ENCODE assay signal across 19 cellular contexts in the genomic region with DNA sequence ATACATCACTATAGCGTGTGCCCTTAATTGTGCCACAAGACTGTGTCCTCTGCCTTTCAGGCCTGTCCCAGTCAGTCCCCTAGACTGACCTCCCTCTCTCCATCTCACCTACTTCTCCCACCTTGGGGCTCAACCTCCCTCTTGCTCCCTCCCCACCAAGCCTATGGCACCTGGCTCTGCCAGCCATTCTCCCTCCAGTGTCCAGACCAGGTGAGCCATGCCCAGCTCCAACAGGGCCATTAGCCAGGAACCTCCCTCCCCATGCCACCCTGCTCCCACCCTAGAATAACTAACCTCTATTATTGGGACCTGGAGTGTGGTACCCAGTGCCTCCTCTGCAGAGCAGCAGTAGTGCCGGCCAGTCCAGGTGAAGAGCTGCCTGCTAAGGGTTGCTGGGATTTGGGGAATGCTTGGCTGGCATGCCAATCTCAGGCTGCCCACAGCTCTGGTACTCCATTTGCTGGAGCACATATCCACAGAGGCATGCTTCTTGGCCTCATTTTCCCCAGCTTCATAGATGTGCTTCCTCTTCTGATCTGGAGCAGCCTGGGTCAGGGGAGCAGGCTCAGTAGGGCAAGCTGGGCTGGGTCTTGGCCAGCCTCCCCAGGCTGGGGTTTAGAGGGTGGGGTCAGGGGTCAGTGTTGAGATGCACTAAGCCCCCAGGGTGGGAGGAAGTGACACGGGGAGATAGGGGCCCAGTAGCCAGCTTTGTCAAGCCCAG. TPM values are rescaled to one million over a fixed set of nuclear protein-coding genes. Genes with fewer than 3 reads are reported as not detected.
DNase-seq lines count a peak whose midpoint lies in the region; ATAC-seq and TF ChIP-seq lines count a peak whose summit lies in the region.
"Had no signal": no experiment of that assay in that cellular context is flagged by ENCODE, and none has a peak within 500 bp of the region (broad histone marks: within the 10 kb centered on the region; RNA-seq: fewer than 3 reads in every experiment).

No MANE protein-coding gene starts in this region.

- H2AK5ac ChIP-seq in neuronal stem cell (ENCODE audit: low read depth, low read length), result peak overlapping the region; percentile 4

- POLR2A ChIA-PET in A673 (lab: Charles Lee; ENCODE audit: low non-redundant PET), result no interaction called here

- no peak overlapping the region for H2BK15ac ChIP-seq in neuronal stem cell (ENCODE audit: low read length)

- H4K8ac ChIP-seq in neuronal stem cell (ENCODE audit: low read depth, low read length), result no peak overlapping the region

- 92 to 100% methylated on average over 2 to 3 of the region's 3 CpGs for WGBS in endodermal cell (ENCODE audit: insufficient coverage in 1 of 2, insufficient read length in 1 of 2), 2 experiments
- no CpG with 5 or more reads among the region's 3 CpGs for WGBS in neuronal stem cell (ENCODE audit: extremely low coverage in 2 of 2, insufficient read length in 2 of 2, insufficient replicate concordance in 1 of 2), 2 donors
- WGBS in right lobe of liver (ENCODE audit: insufficient coverage, low coverage, low lambda C conversion rate, missing lambda C conversion rate), result 40% methylated on average over 1 of the region's 3 CpGs

- no peak overlapping the region for H3K4me3 Mint-ChIP-seq in activated T-cell treated with anti-CD3 and anti-CD28 coated beads, Interleukin-2, amount 50 U/mL, for 72 hours
- H3K4me3 Mint-ChIP-seq in endodermal cell (no peak overlapping the region), progenitor cell of endocrine pancreas (ENCODE audit: low read depth) (no peak overlapping the region)
- no peak overlapping the region for H3K4me3 Mint-ChIP-seq in stimulated activated memory B cell treated with anti-CD40 and anti-IgM and Interleukin-4, amounts not matched to agents 10 μg/mL and 1 μg/mL and 100 μg/mL, for 72 hours
- H3K4me3 Mint-ChIP-seq: CD14-positive monocyte; CD4-positive, alpha-beta memory T cell had no signal

- no peak overlapping the region for H2BK5ac ChIP-seq in neuronal stem cell (ENCODE audit: low read length)

- H3K14ac ChIP-seq in neuronal stem cell (ENCODE audit: low read length), result no peak overlapping the region

- H3K27ac Mint-ChIP-seq in activated T-cell treated with anti-CD3 and anti-CD28 coated beads, Interleukin-2, amount 50 U/mL, for 72 hours, result no peak overlapping the region
- no peak overlapping the region for H3K27ac Mint-ChIP-seq in endodermal cell
- H3K27ac Mint-ChIP-seq in stimulated activated memory B cell treated with anti-CD40 and anti-IgM and Interleukin-4, amounts not matched to agents 10 μg/mL and 1 μg/mL and 100 μg/mL, for 72 hours, result no peak overlapping the region
- H3K27ac Mint-ChIP-seq in progenitor cell of endocrine pancreas, result no peak overlapping the region
- H3K27ac Mint-ChIP-seq: CD14-positive monocyte had no signal

- peak; percentile 9 for DNase-seq in activated T-cell treated with anti-CD3 and anti-CD28 coated beads, Interleukin-2, amount 50 U/mL, for 48 hours
- DNase-seq in activated T-cell treated with anti-CD3 and anti-CD28 coated beads, Interleukin-2, amount 50 U/mL, for 72 hours, result no peak
- peak; percentile 29 for DNase-seq in endodermal cell
- DNase-seq in neuronal stem cell (ENCODE audit: low spot score), result no peak
- no peak for DNase-seq in progenitor cell of endocrine pancreas (ENCODE audit: low spot score, unreplicated experiment)
- DNase-seq in right lobe of liver, result no peak
- no peak for DNase-seq in A673 (ENCODE audit: low spot score)
- DNase-seq: CD4-positive, alpha-beta memory T cell; DMS 273 treated with DMSO at 0.1 percent for 48 hours; DMS53; DND-41; EL; GM23248 had no signal

- peaks cover 2% of the 10 kb centered on the region for H3K79me1 ChIP-seq in neuronal stem cell (ENCODE audit: low read depth, low read length)

- BruUV-seq in A673 (replicated peaks; lab: Mats Ljungman, UMichigan), result no TSS peak

- intact Hi-C loops in right lobe of liver (cut with DNase I), result no loop called here
- intact Hi-C loops in A673 (cut with micrococcal nuclease; ENCODE audit: unreplicated experiment), result no loop called here

- no peaks in the 10 kb centered on the region for H3K9me3 Mint-ChIP-seq in activated T-cell treated with anti-CD3 and anti-CD28 coated beads, Interleukin-2, amount 50 U/mL, for 72 hours
- H3K9me3 Mint-ChIP-seq in endodermal cell (no peaks in the 10 kb centered on the region), progenitor cell of endocrine pancreas (ENCODE audit: low read depth) (no peaks in the 10 kb centered on the region)
- H3K9me3 Mint-ChIP-seq in stimulated activated memory B cell treated with anti-CD40 and anti-IgM and Interleukin-4, amounts not matched to agents 10 μg/mL and 1 μg/mL and 100 μg/mL, for 72 hours, result no peaks in the 10 kb centered on the region
- H3K9me3 Mint-ChIP-seq: CD14-positive monocyte; CD4-positive, alpha-beta memory T cell had no signal

- H3K27me3 ChIP-seq in endodermal cell (ENCODE audit: control insufficient read depth, insufficient read depth, low read length, poor library complexity, severe bottlenecking) (no peaks in the 10 kb centered on the region), neuronal stem cell (ENCODE audit: control insufficient read depth in 3 of 3, insufficient read depth in 3 of 3, low read depth in 1 of 3, low read length in 3 of 3) (peaks cover 0 to 23% (median 0%) of the 10 kb centered on the region in 3 experiments), right lobe of liver (no peaks in the 10 kb centered on the region), A673 (replicated peaks; ENCODE audit: insufficient read depth, low read depth, low read length, poor library complexity) (no peaks in the 10 kb centered on the region)

- H3K4me3 ChIP-seq in endodermal cell (ENCODE audit: low read length), result no peak overlapping the region
- H3K4me3 ChIP-seq in neuronal stem cell (ENCODE audit: low read length in 2 of 2), result no peak overlapping the region
- no peak overlapping the region for H3K4me3 ChIP-seq in right lobe of liver
- H3K4me3 ChIP-seq in A673 (ENCODE audit: low read depth, low read length, poor library complexity, severe bottlenecking), result no peak overlapping the region
- H3K4me3 ChIP-seq: BLaER1, GM23248, HAP-1, K562 had no signal

- ATAC-seq in activated T-cell treated with anti-CD3 and anti-CD28 coated beads, Interleukin-2, amount 50 U/mL, for 72 hours (replicated peaks in 1 of 2), result no peak
- peak; percentile 13 for ATAC-seq in stimulated activated memory B cell treated with anti-CD40 and anti-IgM and Interleukin-4, amounts not matched to agents 10 μg/mL and 1 μg/mL and 100 μg/mL, for 72 hours
- ATAC-seq in right lobe of liver, result no peak
- ATAC-seq: K562 had no signal

- H3K4ac ChIP-seq in neuronal stem cell (ENCODE audit: low read length), result no peak overlapping the region

- H3K36me3 Mint-ChIP-seq in activated T-cell treated with anti-CD3 and anti-CD28 coated beads, Interleukin-2, amount 50 U/mL, for 72 hours (ENCODE audit: insufficient read depth in 2 of 2), result no peaks in the 10 kb centered on the region
- H3K36me3 Mint-ChIP-seq in endodermal cell (ENCODE audit: low read depth) (no peaks in the 10 kb centered on the region), progenitor cell of endocrine pancreas (ENCODE audit: insufficient read depth) (no peaks in the 10 kb centered on the region)
- H3K36me3 Mint-ChIP-seq in stimulated activated memory B cell treated with anti-CD40 and anti-IgM and Interleukin-4, amounts not matched to agents 10 μg/mL and 1 μg/mL and 100 μg/mL, for 72 hours, result no peaks in the 10 kb centered on the region
- H3K36me3 Mint-ChIP-seq: CD14-positive monocyte; CD4-positive, alpha-beta memory T cell had no signal

- H3K18ac ChIP-seq in neuronal stem cell (ENCODE audit: low read length), result no peak overlapping the region

- H3K36me3 ChIP-seq in endodermal cell (ENCODE audit: control insufficient read depth, insufficient read depth, low read length) (no peaks in the 10 kb centered on the region), neuronal stem cell (replicated peaks in 1 of 2; ENCODE audit: control insufficient read depth in 2 of 2, insufficient read depth in 2 of 2, low read length in 2 of 2) (no peaks in the 10 kb centered on the region), right lobe of liver (no peaks in the 10 kb centered on the region), A673 (ENCODE audit: insufficient read depth, low read length, poor library complexity, severe bottlenecking) (no peaks in the 10 kb centered on the region)
- H3K36me3 ChIP-seq: BLaER1, HAP-1 had no signal

- no peak overlapping the region for H2AFZ ChIP-seq in neuronal stem cell (ENCODE audit: low read length)
- H2AFZ ChIP-seq: GM23248 had no signal

- CTCF ChIA-PET in A673 (lab: Charles Lee), result no interaction called here

- H3K4me1 Mint-ChIP-seq in activated T-cell treated with anti-CD3 and anti-CD28 coated beads, Interleukin-2, amount 50 U/mL, for 72 hours (ENCODE audit: low read depth), result peaks cover 8% of the 10 kb centered on the region
- H3K4me1 Mint-ChIP-seq in endodermal cell (no peaks in the 10 kb centered on the region), progenitor cell of endocrine pancreas (ENCODE audit: low read depth) (no peaks in the 10 kb centered on the region)
- no peaks in the 10 kb centered on the region for H3K4me1 Mint-ChIP-seq in stimulated activated memory B cell treated with anti-CD40 and anti-IgM and Interleukin-4, amounts not matched to agents 10 μg/mL and 1 μg/mL and 100 μg/mL, for 72 hours

- no peak overlapping the region for H2BK120ac ChIP-seq in neuronal stem cell (ENCODE audit: low read depth, low read length)

- H3K23ac ChIP-seq in neuronal stem cell (ENCODE audit: low read depth, low read length, poor library complexity), result no peak overlapping the region

- H2BK12ac ChIP-seq in neuronal stem cell (ENCODE audit: low read length), result no peak overlapping the region

- H3K27ac ChIP-seq in endodermal cell (ENCODE audit: low read depth, low read length) (no peak overlapping the region), neuronal stem cell (replicated peaks; ENCODE audit: low read length) (no peak overlapping the region), right lobe of liver (no peak overlapping the region), A673 (ENCODE audit: low read depth, low read length, poor library complexity, severe bottlenecking) (no peak overlapping the region)
- H3K27ac ChIP-seq: BLaER1, GM23248, HL-60 had no signal

- TF ChIP-seq POLR2A in right lobe of liver (IDR thresholded peaks at IDR 0.05), result no peak

- H3K4me2 ChIP-seq in neuronal stem cell (ENCODE audit: insufficient read depth, low read length, poor library complexity, severe bottlenecking), result no peak overlapping the region
- H3K4me2 ChIP-seq: BLaER1 had no signal

- TF ChIP-seq CTCF in endodermal cell (conservative IDR thresholded peaks at IDR 0.05), result no peak
- no peak for TF ChIP-seq CTCF in progenitor cell of endocrine pancreas (IDR thresholded peaks at IDR 0.05; ENCODE audit: unreplicated experiment)
- no peak for TF ChIP-seq CTCF in right lobe of liver (IDR thresholded peaks at IDR 0.05)
- TF ChIP-seq CTCF in A673 (conservative IDR thresholded peaks at IDR 0.05; ENCODE audit: low read depth, low read length), result no peak

- no peaks in the 10 kb centered on the region for H3K27me3 Mint-ChIP-seq in activated T-cell treated with anti-CD3 and anti-CD28 coated beads, Interleukin-2, amount 50 U/mL, for 72 hours (ENCODE audit: low read depth)
- H3K27me3 Mint-ChIP-seq in endodermal cell (ENCODE audit: insufficient read depth) (no peaks in the 10 kb centered on the region), progenitor cell of endocrine pancreas (peaks cover 3% of the 10 kb centered on the region)
- H3K27me3 Mint-ChIP-seq in stimulated activated memory B cell treated with anti-CD40 and anti-IgM and Interleukin-4, amounts not matched to agents 10 μg/mL and 1 μg/mL and 100 μg/mL, for 72 hours, result peaks cover 25% of the 10 kb centered on the region
- H3K27me3 Mint-ChIP-seq: CD4-positive, alpha-beta memory T cell had no signal

- H3K9ac ChIP-seq in endodermal cell (ENCODE audit: extremely low read depth, low read length, poor library complexity, severe bottlenecking) (no peak overlapping the region), neuronal stem cell (ENCODE audit: low read depth, low read length, poor library complexity) (no peak overlapping the region)
- H3K9ac ChIP-seq: BLaER1, GM23248 had no signal

- H4K91ac ChIP-seq in neuronal stem cell (ENCODE audit: low read depth, low read length, poor library complexity), result no peak overlapping the region

- H3K9me3 ChIP-seq in endodermal cell (ENCODE audit: control insufficient read depth, low read length) (no peaks in the 10 kb centered on the region), neuronal stem cell (replicated peaks in 1 of 2; ENCODE audit: control insufficient read depth in 2 of 2, insufficient read depth in 1 of 2, low read depth in 1 of 2, low read length in 2 of 2) (no peaks in the 10 kb centered on the region), right lobe of liver (no peaks in the 10 kb centered on the region), A673 (ENCODE audit: low read depth, low read length, poor library complexity, severe bottlenecking) (no peaks in the 10 kb centered on the region)
- H3K9me3 ChIP-seq: BLaER1, HAP-1 had no signal

- H3K4me1 ChIP-seq in endodermal cell (ENCODE audit: control insufficient read depth, insufficient read depth, low read length) (no peaks in the 10 kb centered on the region), neuronal stem cell (ENCODE audit: control insufficient read depth in 2 of 2, insufficient read depth in 1 of 2, low read depth in 1 of 2, low read length in 2 of 2) (no peaks in the 10 kb centered on the region), right lobe of liver (no peaks in the 10 kb centered on the region), A673 (ENCODE audit: insufficient read depth, low read length, poor library complexity, severe bottlenecking) (no peaks in the 10 kb centered on the region)
- H3K4me1 ChIP-seq: BLaER1, HAP-1 had no signal

RNA-seq across cellular contexts. Expression of a gene that starts 38.8 kb away (rescaled TPM):
- total RNA-seq in activated T-cell treated with anti-CD3 and anti-CD28 coated beads, Interleukin-2, amount 50 U/mL, for 72 hours, result 1 to 10 TPM; 1.1 to 1.2 TPM
- total RNA-seq in endodermal cell, result 10 to 100 TPM; 17.6 to 23.9 TPM
- polyA plus RNA-seq in endodermal cell (2013, experiment 1 of 2), result 5.3 TPM
- 2.2 TPM for polyA plus RNA-seq in endodermal cell (2013, experiment 2 of 2)
- 4.6 TPM for polyA plus RNA-seq in neuronal stem cell (2013, experiment 1 of 2)
- 4.8 TPM for polyA plus RNA-seq in neuronal stem cell (2013, experiment 2 of 2)
- 5.2 and 6.0 TPM in 2 replicates for total RNA-seq in progenitor cell of endocrine pancreas
- 1 to 10 TPM in 1 of 6 experiments, under 1 TPM in 4, not detected in 1; 0.06 to 1.1 (median 0.26) TPM for total RNA-seq in right lobe of liver
- total RNA-seq in A673 (2021), result 1.5 and 1.9 TPM in 2 replicates
- total RNA-seq: GM23248 had no signal
- polyA plus RNA-seq: CD14-positive monocyte had no signal

RNA-seq across cellular contexts. Expression of a gene that starts 38.9 kb away (rescaled TPM):
- total RNA-seq in activated T-cell treated with anti-CD3 and anti-CD28 coated beads, Interleukin-2, amount 50 U/mL, for 72 hours, result 10 to 100 TPM; 26.7 to 26.9 TPM
- total RNA-seq in endodermal cell, result 10 to 100 TPM; 42.0 to 59.1 TPM
- 26.1 TPM for polyA plus RNA-seq in endodermal cell (2013, experiment 1 of 2)
- polyA plus RNA-seq in endodermal cell (2013, experiment 2 of 2), result 27.2 TPM
- 17.9 TPM for polyA plus RNA-seq in neuronal stem cell (2013, experiment 1 of 2)
- 21.2 TPM for polyA plus RNA-seq in neuronal stem cell (2013, experiment 2 of 2)
- 30.3 and 31.1 TPM in 2 replicates for total RNA-seq in progenitor cell of endocrine pancreas
- 10 to 100 TPM in 2 of 6 experiments, 1 to 10 TPM in 4; 4.6 to 12.9 (median 9.4) TPM for total RNA-seq in right lobe of liver
- total RNA-seq in A673 (2021), result 21.9 and 26.1 TPM in 2 replicates

RNA-seq across cellular contexts. Expression of a gene that starts 47.8 kb away (rescaled TPM):
- total RNA-seq in activated T-cell treated with anti-CD3 and anti-CD28 coated beads, Interleukin-2, amount 50 U/mL, for 72 hours, result 1 to 10 TPM; 2.5 to 2.6 TPM
- total RNA-seq in endodermal cell, result 1 to 10 TPM; 4.1 to 6.5 TPM
- polyA plus RNA-seq in endodermal cell (2013, experiment 1 of 2), result 5.9 TPM
- polyA plus RNA-seq in endodermal cell (2013, experiment 2 of 2), result 6.5 TPM
- 1.7 TPM for polyA plus RNA-seq in neuronal stem cell (2013, experiment 1 of 2)
- polyA plus RNA-seq in neuronal stem cell (2013, experiment 2 of 2), result 1.6 TPM
- total RNA-seq in progenitor cell of endocrine pancreas, result 8.7 and 9.5 TPM in 2 replicates
- total RNA-seq in right lobe of liver, result under 1 TPM; 0.06 to 0.93 (median 0.38) TPM
- total RNA-seq in A673 (2021), result 2.6 and 3.1 TPM in 2 replicates
- polyA plus RNA-seq: CD14-positive monocyte, GM23248 had no signal

Comparison
In these comparisons a context has a peak if more than half of its experiments do, and no peak if none do; other contexts are left out.
1. DNase-seq: peak in activated T-cell treated with anti-CD3 and anti-CD28 coated beads, Interleukin-2, amount 50 U/mL, for 48 hours (2 of 2) and endodermal cell (single experiment); none in activated T-cell treated with anti-CD3 and anti-CD28 coated beads, Interleukin-2, amount 50 U/mL, for 72 hours (0 of 2), neuronal stem cell (single experiment), progenitor cell of endocrine pancreas (single experiment), right lobe of liver (0 of 3) and A673 (single experiment).